In genomic region chr13:28653111-28653510, GRCh38 we compare ENCODE assay signal across 27 cellular contexts.
"Had no signal": no experiment of that assay in that cellular context is flagged by ENCODE, and none has a peak within 500 bp of the region (broad histone marks: within the 10 kb centered on the region; RNA-seq: fewer than 3 reads in every experiment).

No MANE protein-coding gene starts in this region.

- H3K27ac Mint-ChIP-seq: activated CD8-positive, alpha-beta T cell treated with anti-CD3 and anti-CD28 coated beads, Interleukin-2, amount 10 ng/mL, durations not matched to agents 7 days and 5 days; activated T-helper 1 cell treated with anti-CD3 and anti-CD28 coated beads, Interleukin-12 subunit alpha, Interleukin-12 subunit beta, Interleukin-2, Interleukin-4 antibody, amounts not matched to agents 30 ng/mL and 10 ng/mL and 1 ng/mL, durations not matched to agents 14 hours and 24 hours and 36 hours; T-helper 1 cell treated with Interleukin-12 subunit alpha and Interleukin-12 subunit beta and Interleukin-4 antibody, amounts not matched to agents 30 μg/mL and 1 μg/mL, for 36 hours had no signal

- DNase-seq: activated CD4-positive, alpha-beta T cell treated with anti-CD3 and anti-CD28 coated beads for 4 hours; activated CD4-positive, alpha-beta T cell treated with anti-CD3 and anti-CD28 coated beads, Interleukin-2, amount 50 U/mL, for 4 hours; activated CD8-positive, alpha-beta memory T cell treated with anti-CD3 and anti-CD28 coated beads, Interleukin-2, amount 50 U/mL, for 48 hours; activated CD8-positive, alpha-beta T cell treated with anti-CD3 and anti-CD28 coated beads, Interleukin-2, amount 10 ng/mL, durations not matched to agents 7 days and 5 days; activated effector memory CD4-positive, alpha-beta T cell treated with Interleukin-2 at 50 U/mL for 16 hours; activated naive CD4-positive, alpha-beta T cell; activated T-cell treated with anti-CD3 and anti-CD28 coated beads, Interleukin-2, amount 50 U/mL, for 1 hour; amygdala; brain microvascular endothelial cell; Kasumi-1; KBM-7; NCI-H1048; NCI-H1930; NCI-H2171; NCI-H226; NCI-H526; NCI-H774; NK-92 treated with Interleukin-12 subunit alpha and Interleukin-12 subunit beta, amount 100 ng/mL, for 24 hours; Peyer's patch; SHP77 had no signal

- H3K4me3 ChIP-seq: cardiac muscle cell, Peyer's patch, SJSA1 had no signal

- H3K4me3 Mint-ChIP-seq: activated CD8-positive, alpha-beta T cell treated with anti-CD3 and anti-CD28 coated beads, Interleukin-2, amount 10 ng/mL, durations not matched to agents 7 days and 5 days; activated T-helper 1 cell treated with anti-CD3 and anti-CD28 coated beads, Interleukin-12 subunit alpha, Interleukin-12 subunit beta, Interleukin-2, Interleukin-4 antibody, amounts not matched to agents 30 ng/mL and 10 ng/mL and 1 ng/mL, durations not matched to agents 14 hours and 24 hours and 36 hours; T-helper 1 cell treated with Interleukin-12 subunit alpha and Interleukin-12 subunit beta and Interleukin-4 antibody, amounts not matched to agents 30 μg/mL and 1 μg/mL, for 36 hours had no signal

- H3K9me3 Mint-ChIP-seq: activated naive CD4-positive, alpha-beta T cell treated with anti-CD3 and anti-CD28 coated beads, Interleukin-2, amount 50 U/mL, for 72 hours; activated T-helper 1 cell treated with anti-CD3 and anti-CD28 coated beads, Interleukin-12 subunit alpha, Interleukin-12 subunit beta, Interleukin-2, Interleukin-4 antibody, amounts not matched to agents 30 ng/mL and 10 ng/mL and 1 ng/mL, durations not matched to agents 14 hours and 24 hours and 36 hours; T-helper 1 cell treated with Interleukin-12 subunit alpha and Interleukin-12 subunit beta and Interleukin-4 antibody, amounts not matched to agents 30 μg/mL and 1 μg/mL, for 36 hours had no signal

- H3K27me3 ChIP-seq: brain microvascular endothelial cell, cardiac muscle cell, Peyer's patch, SJSA1 had no signal

- ATAC-seq: activated CD4-positive, CD25-positive, alpha-beta regulatory T cell treated with anti-CD3 and anti-CD28 coated beads, Interleukin-2, amount 50 U/mL, for 24 hours; activated CD8-positive, alpha-beta T cell treated with anti-CD3 and anti-CD28 coated beads, Interleukin-2, amount 10 ng/mL, durations not matched to agents 7 days and 5 days; activated naive CD4-positive, alpha-beta T cell treated with anti-CD3 and anti-CD28 coated beads, Interleukin-2, amount 50 U/mL, for 72 hours had no signal

- H3K9me3 ChIP-seq: Peyer's patch, SJSA1 had no signal

- H3K36me3 ChIP-seq: brain microvascular endothelial cell, cardiac muscle cell, Peyer's patch, SJSA1 had no signal

- H3K27ac ChIP-seq: brain microvascular endothelial cell, cardiac muscle cell, Peyer's patch, RWPE1, SJSA1 had no signal
